In genomic region chr11:2791521-2792375, GRCh38 we compare ENCODE assay signal across 9 cellular contexts.
DNase-seq lines count a peak whose midpoint lies in the region; TF ChIP-seq lines count a peak whose summit lies in the region.
"Had no signal": no experiment of that assay in that cellular context is flagged by ENCODE, and none has a peak within 500 bp of the region (broad histone marks: within the 10 kb centered on the region; RNA-seq: fewer than 3 reads in every experiment).

No MANE protein-coding gene starts in this region.

- DNase-seq in activated CD8-positive, alpha-beta memory T cell treated with anti-CD3 and anti-CD28 coated beads, Interleukin-2, amount 50 U/mL, for 4 hours: peak; percentile 42
- DNase-seq in glutamatergic neuron (peak; percentile 18), posterior cingulate gyrus (peak in 8 of 10 donors; percentile 4 to 80 (median 16)), SW 1271 (lab: John Stamatoyannopoulos, UW) (no peak), KG1 (lab: John Stamatoyannopoulos, UW) (no peak), NCI-H526 treated with DMSO at 0.1 percent for 48 hours (lab: John Stamatoyannopoulos, UW) (no peak), DMS 273 (lab: John Stamatoyannopoulos, UW; ENCODE audit: unreplicated experiment) (no peak)

- intact Hi-C loops in posterior cingulate gyrus (cut with DNase I): no loop called here

- H3K9me3 ChIP-seq in BLaER1 treated with 17β-estradiol and CSF1 and Interleukin-3, amounts not matched to agents 10 nM and 100 nM (replicated peaks in 1 of 11): peaks cover 0 to 5% (median 3%) of the 10 kb centered on the region in 11 experiments; a peak in 9 of 22 replicates

- peaks cover 13% of the 10 kb centered on the region for H3K27me3 Mint-ChIP-seq in glutamatergic neuron (ENCODE audit: unreplicated experiment)

- peak overlapping the region; percentile 59 to 99 (median 83) for H3K4me2 ChIP-seq in BLaER1 treated with 17β-estradiol and CSF1 and Interleukin-3, amounts not matched to agents 10 nM and 100 nM

- peaks cover 28 to 87% (median 77%) of the 10 kb centered on the region in 10 experiments for H3K4me1 ChIP-seq in BLaER1 treated with 17β-estradiol and CSF1 and Interleukin-3, amounts not matched to agents 10 nM and 100 nM

- H3K27me3 ChIP-seq in BLaER1 treated with 17β-estradiol and CSF1 and Interleukin-3, amounts not matched to agents 10 nM and 100 nM: peaks cover 0 to 49% (median 15%) of the 10 kb centered on the region in 11 experiments; a peak in 18 of 22 replicates
- H3K27me3 ChIP-seq: cardiac muscle cell had no signal

- H3K27ac ChIP-seq in BLaER1 treated with 17β-estradiol and CSF1 and Interleukin-3, amounts not matched to agents 10 nM and 100 nM: no peak overlapping the region
- H3K27ac ChIP-seq: cardiac muscle cell had no signal

- peak overlapping the region in 4 of 11 experiments; percentile 23 to 48 (median 31); a peak in 6 of 22 replicates for H3K9ac ChIP-seq in BLaER1 treated with 17β-estradiol and CSF1 and Interleukin-3, amounts not matched to agents 10 nM and 100 nM

- no peaks in the 10 kb centered on the region for H3K36me3 ChIP-seq in BLaER1 treated with 17β-estradiol and CSF1 and Interleukin-3, amounts not matched to agents 10 nM and 100 nM
- H3K36me3 ChIP-seq: cardiac muscle cell had no signal

- no peak overlapping the region for H3K27ac Mint-ChIP-seq in glutamatergic neuron (ENCODE audit: unreplicated experiment)

- no peak overlapping the region for H3K4me3 Mint-ChIP-seq in glutamatergic neuron (ENCODE audit: unreplicated experiment)

- no peaks in the 10 kb centered on the region for H3K9me3 Mint-ChIP-seq in glutamatergic neuron (ENCODE audit: unreplicated experiment)

- peaks cover 0 to 15% (median 0%) of the 10 kb centered on the region in 11 experiments; a peak in 1 of 22 replicates for H4K20me1 ChIP-seq in BLaER1 treated with 17β-estradiol and CSF1 and Interleukin-3, amounts not matched to agents 10 nM and 100 nM

- no peak for TF ChIP-seq CTCF in glutamatergic neuron (IDR thresholded peaks at IDR 0.05; ENCODE audit: partially characterized antibody, unreplicated experiment)

- H3K36me3 Mint-ChIP-seq in glutamatergic neuron (ENCODE audit: unreplicated experiment): peaks cover 2% of the 10 kb centered on the region

- peaks cover 5% of the 10 kb centered on the region for H3K4me1 Mint-ChIP-seq in glutamatergic neuron (ENCODE audit: low read depth, unreplicated experiment)

- peak overlapping the region in 3 of 10 experiments; percentile 19 to 44 (median 41); a peak in 4 of 20 replicates for H3K4me3 ChIP-seq in BLaER1 treated with 17β-estradiol and CSF1 and Interleukin-3, amounts not matched to agents 10 nM and 100 nM
- H3K4me3 ChIP-seq: cardiac muscle cell had no signal

Comparison
In these comparisons a context has a peak if more than half of its experiments do, and no peak if none do; other contexts are left out.
1. DNase-seq: peak in activated CD8-positive, alpha-beta memory T cell treated with anti-CD3 and anti-CD28 coated beads, Interleukin-2, amount 50 U/mL, for 4 hours (single experiment), glutamatergic neuron (single experiment) and posterior cingulate gyrus (8 of 10); none in SW 1271 (0 of 2), KG1 (single experiment), NCI-H526 treated with DMSO at 0.1 percent for 48 hours (single experiment) and DMS 273 (single experiment).